ENCODE assay signal across 8 cellular contexts in the genomic region with DNA sequence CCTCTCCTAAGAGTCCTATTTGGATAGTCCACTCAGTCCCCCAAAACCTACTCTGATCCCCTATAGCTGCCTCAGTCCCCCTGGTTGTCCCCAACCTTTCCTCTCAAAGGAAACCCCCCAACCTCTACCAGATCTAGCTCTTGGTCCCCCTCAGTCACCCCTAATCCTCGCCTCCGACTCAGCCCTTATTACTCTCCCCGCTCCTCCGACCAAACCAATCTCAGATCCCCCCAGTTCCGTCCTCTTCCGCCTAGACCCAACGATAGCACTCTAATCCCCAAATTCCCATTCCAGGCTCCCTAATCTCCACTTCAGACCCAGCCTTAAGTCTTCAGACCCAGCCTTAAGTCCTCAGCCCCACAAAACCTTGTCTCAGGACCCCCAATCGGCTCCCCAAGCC. TPM values are rescaled to one million over a fixed set of nuclear protein-coding genes. Genes with fewer than 3 reads are reported as not detected.
A peak's percentile ranks its signal among the peaks of the same experiment; 100 is the strongest.
DNase-seq lines count a peak whose midpoint lies in the region; ATAC-seq lines count a peak whose summit lies in the region.

No MANE protein-coding gene starts in this region.

- peak overlapping the region; percentile 92 for H3K4me2 ChIP-seq in GM23248 (ENCODE audit: unreplicated experiment)

- H3K4me3 ChIP-seq in GM23248 (peak overlapping the region; percentile 90), skeletal muscle cell (ENCODE audit: low read depth, low read length) (peak overlapping the region; percentile 95)

- intact Hi-C loops in left cardiac atrium (cut with DNase I) = loop anchor here in 1 of 2 donors (2.0 kb wide), 1 partner anchor 58 kb away; no protein-coding TSS in a partner anchor

- CTCF ChIA-PET in activated CD4-positive, alpha-beta memory T cell treated with anti-CD3 and anti-CD28 coated beads, Interleukin-2, amount 10 ng/mL, durations not matched to agents 7 days and 5 days (lab: Charles Lee) = no interaction called here

- 0 to 5% methylated on average over 8 of the region's 8 CpGs for WGBS in GM23248 (ENCODE audit: low coverage in 1 of 2, low lambda C conversion rate in 2 of 2, missing lambda C conversion rate in 2 of 2), 2 experiments

- H3K4me3 Mint-ChIP-seq in activated CD4-positive, alpha-beta memory T cell treated with anti-CD3 and anti-CD28 coated beads, Interleukin-2, amount 10 ng/mL, durations not matched to agents 7 days and 5 days = peak overlapping the region; percentile 83

- in situ Hi-C loops in GM23248 (cut with MboI) = no loop called here

- peaks cover 54% of the 10 kb centered on the region for H3K79me2 ChIP-seq in GM23248 (ENCODE audit: insufficient read depth)

- DNase-seq in GM23248 (peak; percentile 50), left cardiac atrium (no peak), skeletal muscle cell (ENCODE audit: low read depth) (no peak), NCI-H1694 (lab: John Stamatoyannopoulos, UW) (no peak)
- no peak for DNase-seq in activated CD4-positive, alpha-beta memory T cell treated with anti-CD3 and anti-CD28 coated beads, Interleukin-2, amount 10 ng/mL, durations not matched to agents 7 days and 5 days
- DNase-seq in stimulated activated CD4-positive, alpha-beta T cell treated with anti-CD3 and anti-CD28 coated beads, Interleukin-1b, Interleukin-23, amount 100 ng/mL, for 48 hours = no peak

- H2AFZ ChIP-seq in GM23248 = peak overlapping the region; percentile 76

- H3K27me3 ChIP-seq in GM23248 (replicated peaks; ENCODE audit: insufficient read depth) = no peaks in the 10 kb centered on the region

- peak; percentile 30 to 38 for ATAC-seq in left cardiac atrium
- no peak for ATAC-seq in HG02938 (IDR thresholded peaks at IDR 0.05; ENCODE audit: unreplicated experiment)
- no peak for ATAC-seq in GM19023 (IDR thresholded peaks at IDR 0.05; ENCODE audit: unreplicated experiment)

- H3K9ac ChIP-seq in GM23248 = peak overlapping the region; percentile 96

- POLR2A ChIA-PET in activated CD4-positive, alpha-beta memory T cell treated with anti-CD3 and anti-CD28 coated beads, Interleukin-2, amount 10 ng/mL, durations not matched to agents 7 days and 5 days (lab: Charles Lee) = interaction anchor here (0.8 to 9.8 kb wide), 5 partner anchors 10 to 333 kb away, joined by 3 to 136 read pairs (median 11); no protein-coding TSS in a partner anchor

- H3K27me3 Mint-ChIP-seq in activated CD4-positive, alpha-beta memory T cell treated with anti-CD3 and anti-CD28 coated beads, Interleukin-2, amount 10 ng/mL, durations not matched to agents 7 days and 5 days = no peaks in the 10 kb centered on the region

- peak overlapping the region; percentile 57 for H3K27ac ChIP-seq in GM23248

- peaks cover 61% of the 10 kb centered on the region for H3F3A ChIP-seq in GM23248 (ENCODE audit: insufficient read depth)

- H3K4me1 Mint-ChIP-seq in activated CD4-positive, alpha-beta memory T cell treated with anti-CD3 and anti-CD28 coated beads, Interleukin-2, amount 10 ng/mL, durations not matched to agents 7 days and 5 days = peaks cover 86% of the 10 kb centered on the region

- H3K9me2 ChIP-seq in GM23248 (ENCODE audit: insufficient read depth) = no peaks in the 10 kb centered on the region

- peaks cover 5% of the 10 kb centered on the region for H3K9me3 Mint-ChIP-seq in activated CD4-positive, alpha-beta memory T cell treated with anti-CD3 and anti-CD28 coated beads, Interleukin-2, amount 10 ng/mL, durations not matched to agents 7 days and 5 days

- H3K27ac Mint-ChIP-seq in activated CD4-positive, alpha-beta memory T cell treated with anti-CD3 and anti-CD28 coated beads, Interleukin-2, amount 10 ng/mL, durations not matched to agents 7 days and 5 days = peak overlapping the region; percentile 70

- peaks cover 24% of the 10 kb centered on the region for H3K36me3 Mint-ChIP-seq in activated CD4-positive, alpha-beta memory T cell treated with anti-CD3 and anti-CD28 coated beads, Interleukin-2, amount 10 ng/mL, durations not matched to agents 7 days and 5 days (ENCODE audit: low read depth)

- no peaks in the 10 kb centered on the region for H3K9me3 ChIP-seq in GM23248 (ENCODE audit: low read depth)

- no peaks in the 10 kb centered on the region for H3K36me3 ChIP-seq in GM23248 (ENCODE audit: low read depth)

- peaks cover 7% of the 10 kb centered on the region; the same call in 1 of the 2 replicates for H4K20me1 ChIP-seq in GM23248 (ENCODE audit: insufficient read depth)

- peaks cover 54% of the 10 kb centered on the region for H3K4me1 ChIP-seq in GM23248 (ENCODE audit: insufficient read depth)

RNA-seq across cellular contexts. Expression of gene VPS37B, which starts 0.6 kb away (rescaled TPM):
- 26.1 and 31.3 TPM in 2 replicates for total RNA-seq in GM23248 (2014; rRNA removed; shearing (Covaris generic))
- 19.1 and 19.9 TPM in 2 replicates for polyA plus RNA-seq in GM23248 (2016; fragmentation: Nextera tagmentation; extraction: Ambion mirVana)
- 10 to 100 TPM; 27.1 to 27.7 TPM for total RNA-seq in activated CD4-positive, alpha-beta memory T cell treated with anti-CD3 and anti-CD28 coated beads, Interleukin-2, amount 10 ng/mL, durations not matched to agents 7 days and 5 days
- total RNA-seq in left cardiac atrium = 10 to 100 TPM; 20.5 to 22.7 TPM

Comparison
In these comparisons a context has a peak if more than half of its experiments do, and no peak if none do; other contexts are left out.
1. ATAC-seq: peak in left cardiac atrium (2 of 2); none in HG02938 (single experiment) and GM19023 (single experiment).